Comparison of ENCODE assay signal across 1 cellular context in genomic region chr14:100593751-100594624, GRCh38.
TF ChIP-seq lines count a peak whose summit lies in the region.

No MANE protein-coding gene starts in this region.

TF ChIP-seq in HepG2, 621 proteins besides CTCF, POLR2A, EP300 and RAD21 (continued from another document):
- TF ChIP-seq ATF6 (CRISPR knock-in tag; conservative IDR thresholded peaks at IDR 0.05) (no peak), SMAD3 (CRISPR knock-in tag; IDR thresholded peaks at IDR 0.05) (no peak), HNRNPUL1 (IDR thresholded peaks at IDR 0.05; ENCODE audit: low read depth, low read length) (no peak), ZNF558 (CRISPR knock-in tag; IDR thresholded peaks at IDR 0.05; ENCODE audit: borderline replicate concordance) (no peak), BORCS8-MEF2B (CRISPR knock-in tag; IDR thresholded peaks at IDR 0.05) (no peak), ZNF451 (CRISPR knock-in tag; IDR thresholded peaks at IDR 0.05) (no peak), ZNF598 (CRISPR knock-in tag; IDR thresholded peaks at IDR 0.05; ENCODE audit: borderline replicate concordance) (no peak), ZNF766 (CRISPR knock-in tag; IDR thresholded peaks at IDR 0.05; ENCODE audit: borderline replicate concordance) (no peak)
